9 cellular contexts compared by ENCODE assay signal in the genomic region with DNA sequence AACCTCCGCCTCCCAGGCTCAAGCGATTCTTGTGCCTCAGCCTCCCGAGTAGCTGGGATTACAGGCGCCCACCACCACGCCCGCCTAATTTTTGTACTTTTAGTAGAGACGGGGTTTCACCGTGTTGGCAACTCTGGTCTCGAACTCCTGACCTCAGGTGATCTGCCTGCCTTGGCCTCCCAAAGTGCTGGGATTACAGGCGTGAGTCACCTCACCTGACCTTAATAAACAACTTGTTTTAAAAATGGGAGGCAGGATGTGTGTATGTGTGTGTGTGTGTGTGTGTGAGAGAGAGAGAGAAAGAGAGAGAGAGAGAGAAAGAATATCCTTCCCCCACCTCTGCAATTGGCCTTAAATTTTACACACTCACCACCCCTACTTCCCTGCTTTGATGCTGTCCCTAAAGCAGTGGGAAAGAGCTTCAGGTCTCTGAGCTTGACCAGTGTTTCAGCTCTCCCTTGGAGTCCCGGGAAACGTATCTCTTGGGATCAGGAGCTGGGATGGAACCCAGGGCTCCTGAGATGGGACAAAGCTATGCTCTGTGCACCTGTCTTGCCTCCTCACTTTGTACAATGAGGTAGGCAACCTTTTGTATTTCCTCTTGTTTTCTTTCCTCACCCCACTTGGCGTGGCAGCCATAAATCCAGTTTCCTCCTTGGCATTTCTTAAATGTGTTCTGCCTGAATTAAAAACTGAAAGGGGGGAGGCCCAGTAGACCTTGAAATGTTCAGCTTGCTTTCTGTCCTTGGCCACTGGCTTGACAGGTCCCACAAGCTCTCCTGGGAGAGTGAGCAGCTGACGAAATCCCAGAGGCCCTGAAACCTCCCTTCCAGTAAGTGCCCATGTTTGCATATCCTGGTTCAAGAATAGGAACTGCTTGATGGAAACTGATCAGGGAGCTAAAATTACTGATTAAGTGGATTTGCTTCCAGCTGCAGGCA. TPM values are rescaled to one million over a fixed set of nuclear protein-coding genes. Genes with fewer than 3 reads are reported as not detected.
DNase-seq lines count a peak whose midpoint lies in the region; ATAC-seq, FAIRE-seq and TF ChIP-seq lines count a peak whose summit lies in the region.
"Had no signal": no experiment of that assay in that cellular context is flagged by ENCODE, and none has a peak within 500 bp of the region (broad histone marks: within the 10 kb centered on the region; RNA-seq: fewer than 3 reads in every experiment).

No MANE protein-coding gene starts in this region.

- ATAC-seq in HG02885 (IDR thresholded peaks at IDR 0.05; ENCODE audit: poor library complexity, unreplicated experiment) = no peak

- H3K4me2 ChIP-seq in neuronal stem cell (ENCODE audit: insufficient read depth, low read length, poor library complexity, severe bottlenecking) = no peak overlapping the region

- H3K9me3 ChIP-seq in neuronal stem cell (replicated peaks in 1 of 2; ENCODE audit: control insufficient read depth in 2 of 2, insufficient read depth in 1 of 2, low read depth in 1 of 2, low read length in 2 of 2) = no peaks in the 10 kb centered on the region

- no peak overlapping the region for H2BK15ac ChIP-seq in neuronal stem cell (ENCODE audit: low read length)

- H3K14ac ChIP-seq in neuronal stem cell (ENCODE audit: low read length) = no peak overlapping the region

- H3K23ac ChIP-seq in neuronal stem cell (ENCODE audit: low read depth, low read length, poor library complexity) = no peak overlapping the region

- H3K4me1 ChIP-seq in neuronal stem cell (ENCODE audit: control insufficient read depth in 2 of 2, insufficient read depth in 1 of 2, low read depth in 1 of 2, low read length in 2 of 2) = peaks cover 10 to 21% of the 10 kb centered on the region in 2 donors

- H2BK5ac ChIP-seq in neuronal stem cell (ENCODE audit: low read length) = no peak overlapping the region

- no peak overlapping the region for H3K9ac ChIP-seq in neuronal stem cell (ENCODE audit: low read depth, low read length, poor library complexity)

- peak overlapping the region; percentile 44 to 54 for H3K27ac ChIP-seq in coronary artery
- no peak overlapping the region for H3K27ac ChIP-seq in neuronal stem cell (replicated peaks; ENCODE audit: low read length)

- H3K4me3 ChIP-seq in coronary artery (no peak overlapping the region), neuronal stem cell (ENCODE audit: low read length in 2 of 2) (no peak overlapping the region)

- no peaks in the 10 kb centered on the region for H3K79me1 ChIP-seq in neuronal stem cell (ENCODE audit: low read depth, low read length)

- H3K18ac ChIP-seq in neuronal stem cell (ENCODE audit: low read length) = no peak overlapping the region

- DNase-seq in DMS153 treated with DMSO at 0.1 percent for 48 hours (lab: John Stamatoyannopoulos, UW; ENCODE audit: unreplicated experiment) = peak; percentile 71
- peak; percentile 77 for DNase-seq in NCI-H2029 (lab: John Stamatoyannopoulos, UW)
- no peak for DNase-seq in coronary artery (ENCODE audit: low spot score)
- no peak for DNase-seq in neuronal stem cell (ENCODE audit: low spot score)
- no peak for DNase-seq in NCI-H2081 treated with DMSO at 0.1 percent for 48 hours (lab: John Stamatoyannopoulos, UW)
- DNase-seq in frontal cortex (ENCODE audit: low spot score in 2 of 2) = no peak
- DNase-seq in NCI-H446 treated with DMSO at 0.1 percent for 48 hours (lab: John Stamatoyannopoulos, UW) = no peak
- DNase-seq: NCI-H2227 treated with DMSO at 0.1 percent for 48 hours had no signal

- no peak for FAIRE-seq in frontal cortex (lab: Jason Lieb, UNC)

- H2BK12ac ChIP-seq in neuronal stem cell (ENCODE audit: low read length) = no peak overlapping the region

- no peak overlapping the region for H4K91ac ChIP-seq in neuronal stem cell (ENCODE audit: low read depth, low read length, poor library complexity)

- no peak overlapping the region for H2BK120ac ChIP-seq in neuronal stem cell (ENCODE audit: low read depth, low read length)

- H3K27me3 ChIP-seq in neuronal stem cell (ENCODE audit: control insufficient read depth in 3 of 3, insufficient read depth in 3 of 3, low read depth in 1 of 3, low read length in 3 of 3) = no peaks in the 10 kb centered on the region

- WGBS in neuronal stem cell (ENCODE audit: extremely low coverage in 2 of 2, insufficient read length in 2 of 2, insufficient replicate concordance in 1 of 2), 2 donors = no CpG with 5 or more reads among the region's 14 CpGs

- H4K8ac ChIP-seq in neuronal stem cell (ENCODE audit: low read depth, low read length) = no peak overlapping the region

- no peak overlapping the region for H2AK5ac ChIP-seq in neuronal stem cell (ENCODE audit: low read depth, low read length)

- peaks cover 0 to 2% of the 10 kb centered on the region in 2 donors for H3K36me3 ChIP-seq in neuronal stem cell (replicated peaks in 1 of 2; ENCODE audit: control insufficient read depth in 2 of 2, insufficient read depth in 2 of 2, low read length in 2 of 2)

- no peak overlapping the region for H3K4ac ChIP-seq in neuronal stem cell (ENCODE audit: low read length)

- no peak for TF ChIP-seq CTCF in coronary artery (IDR thresholded peaks at IDR 0.05)

- H2AFZ ChIP-seq in neuronal stem cell (ENCODE audit: low read length) = peak overlapping the region; percentile 6

RNA-seq across cellular contexts. Expression of a gene that starts 17.8 kb away (rescaled TPM):
- polyA plus RNA-seq in neuronal stem cell (2013, experiment 1 of 2) = 47.9 TPM
- polyA plus RNA-seq in neuronal stem cell (2013, experiment 2 of 2) = 46.0 TPM
- total RNA-seq in frontal cortex = 45.2 TPM

RNA-seq across cellular contexts. Expression of a gene that starts 45.7 kb away (rescaled TPM):
- polyA plus RNA-seq in neuronal stem cell (2013, experiment 1 of 2) = 32.5 TPM
- polyA plus RNA-seq in neuronal stem cell (2013, experiment 2 of 2) = 33.6 TPM
- total RNA-seq in frontal cortex = 27.3 TPM

Comparison
In these comparisons a context has a peak if more than half of its experiments do, and no peak if none do; other contexts are left out.
1. DNase-seq: peak in DMS153 treated with DMSO at 0.1 percent for 48 hours (single experiment) and NCI-H2029 (single experiment); none in coronary artery (single experiment), neuronal stem cell (single experiment), NCI-H2081 treated with DMSO at 0.1 percent for 48 hours (single experiment), frontal cortex (0 of 2) and NCI-H446 treated with DMSO at 0.1 percent for 48 hours (single experiment).